In genomic region chr15:52652984-52653383, GRCh38 we compare ENCODE assay signal across 11 cellular contexts. TPM values are rescaled to one million over a fixed set of nuclear protein-coding genes. Genes with fewer than 3 reads are reported as not detected.
DNase-seq lines count a peak whose midpoint lies in the region; ATAC-seq, FAIRE-seq and TF ChIP-seq lines count a peak whose summit lies in the region.
"Had no signal": no experiment of that assay in that cellular context is flagged by ENCODE, and none has a peak within 500 bp of the region (broad histone marks: within the 10 kb centered on the region; RNA-seq: fewer than 3 reads in every experiment).

No MANE protein-coding gene starts in this region.

- FAIRE-seq in kidney (lab: Jason Lieb, UNC) = no peak

- CTCF ChIA-PET in A673 (lab: Charles Lee) = no interaction called here
- CTCF ChIA-PET in naive thymus-derived CD4-positive, alpha-beta T cell (lab: Charles Lee) = no interaction called here

- TF ChIP-seq CTCF in A673 (conservative IDR thresholded peaks at IDR 0.05; ENCODE audit: low read depth, low read length) (no peak), kidney (IDR thresholded peaks at IDR 0.05; ENCODE audit: borderline replicate concordance, extremely low read depth, insufficient read depth) (no peak)

- no peaks in the 10 kb centered on the region for H3K9me3 Mint-ChIP-seq in naive thymus-derived CD4-positive, alpha-beta T cell

- H3K9me3 ChIP-seq in A673 (ENCODE audit: low read depth, low read length, poor library complexity, severe bottlenecking) (no peaks in the 10 kb centered on the region), kidney (ENCODE audit: control insufficient read depth in 1 of 2, low read length in 2 of 2) (no peaks in the 10 kb centered on the region)
- H3K9me3 ChIP-seq in naive thymus-derived CD4-positive, alpha-beta T cell (ENCODE audit: control insufficient read depth in 2 of 3, low read length in 3 of 3) = no peaks in the 10 kb centered on the region

- peak overlapping the region; percentile 1 for H3K27ac ChIP-seq in A673 (ENCODE audit: low read depth, low read length, poor library complexity, severe bottlenecking)
- no peak overlapping the region for H3K27ac ChIP-seq in naive thymus-derived CD4-positive, alpha-beta T cell (ENCODE audit: low read depth, low read length)
- peak overlapping the region in 1 of 2 donors; percentile 41 for H3K27ac ChIP-seq in kidney (ENCODE audit: low read depth in 2 of 2, low read length in 2 of 2)

- no peaks in the 10 kb centered on the region for H3K27me3 Mint-ChIP-seq in naive thymus-derived CD4-positive, alpha-beta T cell
- H3K27me3 Mint-ChIP-seq: activated CD4-positive, alpha-beta T cell treated with anti-CD3 and anti-CD28 coated beads for 36 hours had no signal

- H3K4me3 Mint-ChIP-seq in naive thymus-derived CD4-positive, alpha-beta T cell = no peak overlapping the region
- H3K4me3 Mint-ChIP-seq: activated CD4-positive, alpha-beta T cell treated with anti-CD3 and anti-CD28 coated beads for 36 hours had no signal

- peaks cover 22% of the 10 kb centered on the region for H3K4me1 ChIP-seq in A673 (ENCODE audit: insufficient read depth, low read length, poor library complexity, severe bottlenecking)
- H3K4me1 ChIP-seq in naive thymus-derived CD4-positive, alpha-beta T cell (ENCODE audit: control insufficient read depth in 2 of 2, insufficient read depth in 2 of 2, low read length in 2 of 2) = no peaks in the 10 kb centered on the region
- peaks cover 11 to 13% of the 10 kb centered on the region in 2 donors for H3K4me1 ChIP-seq in kidney (ENCODE audit: control insufficient read depth in 1 of 2, insufficient read depth in 1 of 2, low read depth in 1 of 2, low read length in 2 of 2)

- H3K27ac Mint-ChIP-seq in naive thymus-derived CD4-positive, alpha-beta T cell = peak overlapping the region in 5 of 9 donors; percentile 36 to 67 (median 53)
- H3K27ac Mint-ChIP-seq: activated CD4-positive, alpha-beta T cell treated with anti-CD3 and anti-CD28 coated beads for 36 hours had no signal

- no peaks in the 10 kb centered on the region for H3K27me3 ChIP-seq in A673 (replicated peaks; ENCODE audit: insufficient read depth, low read depth, low read length, poor library complexity)
- no peaks in the 10 kb centered on the region for H3K27me3 ChIP-seq in naive thymus-derived CD4-positive, alpha-beta T cell (ENCODE audit: control insufficient read depth in 2 of 2, insufficient read depth in 2 of 2, low read length in 2 of 2)

- intact Hi-C loops in A673 (cut with micrococcal nuclease; ENCODE audit: unreplicated experiment) = loop anchor here (1.0 kb wide), 1 partner anchor 21 kb away; no protein-coding TSS in a partner anchor
- intact Hi-C loops in naive thymus-derived CD4-positive, alpha-beta T cell (cut with micrococcal nuclease) = loop anchor here (1.0 to 2.0 kb wide), 3 partner anchors 14 to 77 kb away; partner anchors contain the start of gene ATOSA (in 1 of the 2)
- intact Hi-C loops in kidney (cut with DNase I) = no loop called here

- ATAC-seq in naive thymus-derived CD4-positive, alpha-beta T cell = no peak
- ATAC-seq in HG03196 (IDR thresholded peaks at IDR 0.05; ENCODE audit: unreplicated experiment) = no peak
- ATAC-seq: activated CD4-positive, alpha-beta T cell treated with anti-CD3 and anti-CD28 coated beads for 36 hours had no signal

- H3K36me3 ChIP-seq in A673 (ENCODE audit: insufficient read depth, low read length, poor library complexity, severe bottlenecking) (no peaks in the 10 kb centered on the region), kidney (ENCODE audit: control insufficient read depth in 1 of 2, insufficient read depth in 2 of 2, low read length in 2 of 2) (peaks cover 6 to 12% of the 10 kb centered on the region in 2 donors)
- peaks cover 0 to 30% (median 8%) of the 10 kb centered on the region in 3 experiments for H3K36me3 ChIP-seq in naive thymus-derived CD4-positive, alpha-beta T cell (ENCODE audit: control insufficient read depth in 2 of 3, insufficient read depth in 3 of 3, low read length in 3 of 3)

- no TSS peak for BruUV-seq in A673 (replicated peaks; lab: Mats Ljungman, UMichigan)

- no peak for DNase-seq in A673 (ENCODE audit: low spot score)
- DNase-seq in M059J (ENCODE audit: low read depth) = peak; percentile 86
- peak; percentile 18 for DNase-seq in dedifferentiated amniotic fluid mesenchymal stem cell (ENCODE audit: extremely low spot score)
- DNase-seq in naive thymus-derived CD4-positive, alpha-beta T cell = no peak
- no peak for DNase-seq in kidney
- no peak for DNase-seq in NCI-H2196 (lab: John Stamatoyannopoulos, UW; ENCODE audit: unreplicated experiment)
- no peak for DNase-seq in stimulated activated CD4-positive, alpha-beta T cell treated with anti-CD3 and anti-CD28 coated beads, Interleukin-2, amount 100 ng/mL, for 48 hours
- DNase-seq: activated CD4-positive, alpha-beta T cell treated with anti-CD3 and anti-CD28 coated beads for 36 hours; foreskin melanocyte; MV-4-11 had no signal

- H3K9ac ChIP-seq in kidney (ENCODE audit: low read length in 2 of 2) = no peak overlapping the region

- peaks cover 6 to 41% (median 15%) of the 10 kb centered on the region in 7 donors for H3K4me1 Mint-ChIP-seq in naive thymus-derived CD4-positive, alpha-beta T cell

- H3K4me3 ChIP-seq in A673 (ENCODE audit: low read depth, low read length, poor library complexity, severe bottlenecking) (no peak overlapping the region), kidney (ENCODE audit: low read length in 2 of 2) (no peak overlapping the region)
- no peak overlapping the region for H3K4me3 ChIP-seq in naive thymus-derived CD4-positive, alpha-beta T cell (ENCODE audit: low read length)

- H3K36me3 Mint-ChIP-seq in naive thymus-derived CD4-positive, alpha-beta T cell = peaks cover 0 to 18% (median 10%) of the 10 kb centered on the region in 5 donors

- POLR2A ChIA-PET in A673 (lab: Charles Lee; ENCODE audit: low non-redundant PET) = no interaction called here
- POLR2A ChIA-PET in naive thymus-derived CD4-positive, alpha-beta T cell (lab: Charles Lee) = no interaction called here

RNA-seq across cellular contexts. Expression of gene ATOSA, which starts 26.2 kb away (rescaled TPM):
- total RNA-seq in A673 (2021) (5.3 and 6.1 TPM in 2 replicates), kidney (38.2 TPM)
- total RNA-seq in M059J (2014; rRNA removed; shearing (Covaris generic)) = 11.3 and 13.2 TPM in 2 replicates
- 100 to 1,000 TPM in 2 of 5 experiments, 10 to 100 TPM in 3; 35.1 to 117 (median 95.7) TPM for total RNA-seq in naive thymus-derived CD4-positive, alpha-beta T cell
- 1 to 10 TPM; 8.3 to 9.3 TPM for polyA plus RNA-seq in naive thymus-derived CD4-positive, alpha-beta T cell
- polyA plus RNA-seq in kidney (ENCODE audit: insufficient read depth, low read depth, low replicate concordance) = 17.3 TPM

Comparison
In these comparisons a context has a peak if more than half of its experiments do, and no peak if none do; other contexts are left out.
1. DNase-seq: peak in M059J (single experiment) and dedifferentiated amniotic fluid mesenchymal stem cell (single experiment); none in A673 (single experiment), naive thymus-derived CD4-positive, alpha-beta T cell (0 of 9), kidney (single experiment), NCI-H2196 (single experiment) and stimulated activated CD4-positive, alpha-beta T cell treated with anti-CD3 and anti-CD28 coated beads, Interleukin-2, amount 100 ng/mL, for 48 hours (0 of 2).